In genomic region chr11:73240190-73240781, GRCh38 we compare ENCODE assay signal across 13 cellular contexts. TPM values are rescaled to one million over a fixed set of nuclear protein-coding genes. Genes with fewer than 3 reads are reported as not detected.
DNase-seq lines count a peak whose midpoint lies in the region; ATAC-seq and TF ChIP-seq lines count a peak whose summit lies in the region.
"Had no signal": no experiment of that assay in that cellular context is flagged by ENCODE, and none has a peak within 500 bp of the region (broad histone marks: within the 10 kb centered on the region; RNA-seq: fewer than 3 reads in every experiment).

No MANE protein-coding gene starts in this region.

- CTCF ChIA-PET in activated CD4-positive, alpha-beta T cell treated with anti-CD3 and anti-CD28 coated beads for 36 hours (lab: Charles Lee), result interaction anchor here (0.9 to 2.0 kb wide), 5 partner anchors 12 to 515 kb away, joined by 3 to 6 read pairs (median 5); no protein-coding TSS in a partner anchor

- H3K36me3 Mint-ChIP-seq in activated CD4-positive, alpha-beta T cell treated with anti-CD3 and anti-CD28 coated beads for 36 hours (ENCODE audit: low read depth), result no peaks in the 10 kb centered on the region
- H3K36me3 Mint-ChIP-seq in mesothelial cell of epicardium, result no peaks in the 10 kb centered on the region
- H3K36me3 Mint-ChIP-seq: naive B cell had no signal

- no peak overlapping the region for H3K27ac Mint-ChIP-seq in activated CD4-positive, alpha-beta T cell treated with anti-CD3 and anti-CD28 coated beads for 36 hours
- no peak overlapping the region for H3K27ac Mint-ChIP-seq in mesothelial cell of epicardium
- H3K27ac Mint-ChIP-seq: activated CD4-positive, alpha-beta T cell treated with anti-CD3 and anti-CD28 coated beads, Interleukin-2, amount 10 ng/mL, durations not matched to agents 24 days and 14 days had no signal

- H3K27ac ChIP-seq in heart left ventricle, result peak overlapping the region; percentile 59 to 86 (median 76)
- H3K27ac ChIP-seq: dorsolateral prefrontal cortex had no signal

- ATAC-seq in heart left ventricle (peak; percentile 75 to 87 (median 83)), HG02852 (IDR thresholded peaks at IDR 0.05; ENCODE audit: unreplicated experiment) (no peak)
- ATAC-seq in activated CD4-positive, alpha-beta T cell treated with anti-CD3 and anti-CD28 coated beads for 36 hours, result no peak

- H3K27me3 ChIP-seq in heart left ventricle, result no peaks in the 10 kb centered on the region
- H3K27me3 ChIP-seq: dorsolateral prefrontal cortex had no signal

- H3K4me1 ChIP-seq in heart left ventricle, result peaks cover 12 to 82% (median 59%) of the 10 kb centered on the region in 12 donors

- peak; percentile 53 for DNase-seq in ELR (ENCODE audit: low read depth)
- DNase-seq in amniotic epithelial cell (ENCODE audit: low read depth), result peak; percentile 49
- peak; percentile 85 to 97 (median 89) for DNase-seq in heart left ventricle
- DNase-seq in posterior vena cava (ENCODE audit: low spot score), result peak; percentile 89
- no peak for DNase-seq in activated CD4-positive, alpha-beta T cell treated with anti-CD3 and anti-CD28 coated beads for 36 hours
- no peak for DNase-seq in NCI-H524 treated with DMSO at 0.1 percent for 48 hours (lab: John Stamatoyannopoulos, UW)
- no peak for DNase-seq in mesothelial cell of epicardium (ENCODE audit: low spot score in 2 of 2, unreplicated experiment in 2 of 2)
- DNase-seq: activated CD4-positive, alpha-beta T cell treated with anti-CD3 and anti-CD28 coated beads, Interleukin-2, amount 10 ng/mL, durations not matched to agents 24 days and 14 days; activated naive CD4-positive, alpha-beta T cell treated with anti-CD3 and anti-CD28 coated beads, Interleukin-2, amount 50 U/mL, for 16 hours; naive B cell; NCI-H510A treated with DMSO at 0.1 percent for 48 hours had no signal

- no peaks in the 10 kb centered on the region for H3K9me3 Mint-ChIP-seq in activated CD4-positive, alpha-beta T cell treated with anti-CD3 and anti-CD28 coated beads for 36 hours (ENCODE audit: low read depth)
- no peaks in the 10 kb centered on the region for H3K9me3 Mint-ChIP-seq in mesothelial cell of epicardium
- H3K9me3 Mint-ChIP-seq: activated CD4-positive, alpha-beta T cell treated with anti-CD3 and anti-CD28 coated beads, Interleukin-2, amount 10 ng/mL, durations not matched to agents 24 days and 14 days; naive B cell had no signal

- no peak overlapping the region for H3K4me3 ChIP-seq in heart left ventricle
- H3K4me3 ChIP-seq: dorsolateral prefrontal cortex had no signal

- no peak overlapping the region for H3K4me3 Mint-ChIP-seq in activated CD4-positive, alpha-beta T cell treated with anti-CD3 and anti-CD28 coated beads for 36 hours
- H3K4me3 Mint-ChIP-seq in mesothelial cell of epicardium, result no peak overlapping the region
- H3K4me3 Mint-ChIP-seq: activated CD4-positive, alpha-beta T cell treated with anti-CD3 and anti-CD28 coated beads, Interleukin-2, amount 10 ng/mL, durations not matched to agents 24 days and 14 days; naive B cell had no signal

- H3K4me1 Mint-ChIP-seq in activated CD4-positive, alpha-beta T cell treated with anti-CD3 and anti-CD28 coated beads for 36 hours, result peaks cover 2% of the 10 kb centered on the region
- H3K4me1 Mint-ChIP-seq in mesothelial cell of epicardium, result peaks cover 7% of the 10 kb centered on the region
- H3K4me1 Mint-ChIP-seq: activated CD4-positive, alpha-beta T cell treated with anti-CD3 and anti-CD28 coated beads, Interleukin-2, amount 10 ng/mL, durations not matched to agents 24 days and 14 days had no signal

- 6 to 16% (median 12%) methylated on average over 3 to 4 of the region's 4 CpGs for WGBS in heart left ventricle, 4 donors

- no peaks in the 10 kb centered on the region for H3K36me3 ChIP-seq in heart left ventricle

- TF ChIP-seq CTCF in heart left ventricle (IDR thresholded peaks at IDR 0.05) (no peak), mesothelial cell of epicardium (IDR thresholded peaks at IDR 0.05; ENCODE audit: unreplicated experiment) (no peak)

- TF ChIP-seq POLR2A in heart left ventricle (IDR thresholded peaks at IDR 0.05), result no peak

- no peaks in the 10 kb centered on the region for H3K27me3 Mint-ChIP-seq in activated CD4-positive, alpha-beta T cell treated with anti-CD3 and anti-CD28 coated beads for 36 hours
- no peaks in the 10 kb centered on the region for H3K27me3 Mint-ChIP-seq in mesothelial cell of epicardium (ENCODE audit: low read depth)

- no peaks in the 10 kb centered on the region for H3K9me3 ChIP-seq in heart left ventricle

- POLR2A ChIA-PET in activated CD4-positive, alpha-beta T cell treated with anti-CD3 and anti-CD28 coated beads for 36 hours (lab: Charles Lee), result no interaction called here

- intact Hi-C loops in heart left ventricle (cut with DNase I) (loop anchor here (2.0 to 10.0 kb wide), 12 partner anchors 21 to 518 kb away; partner anchors contain the start of genes FCHSD2 (in 1 of the 10) and P2RY2 (in 1 of the 10)), posterior vena cava (cut with DNase I) (loop anchor here in 1 of 2 donors (5.0 to 10.0 kb wide), 3 partner anchors 47 to 415 kb away; no protein-coding TSS in a partner anchor)
- intact Hi-C loops in activated CD4-positive, alpha-beta T cell treated with anti-CD3 and anti-CD28 coated beads for 36 hours (cut with DNase I, micrococcal nuclease), result loop anchor here in 1 of 2 experiments (10.0 kb wide), 1 partner anchor 515 kb away; no protein-coding TSS in a partner anchor

RNA-seq across cellular contexts. Expression of gene P2RY2, which starts 22.2 kb away (rescaled TPM):
- total RNA-seq in heart left ventricle (10 to 100 TPM; 10.2 to 28.3 (median 14.7) TPM), posterior vena cava (1 to 10 TPM in 1 of 2 donors, under 1 TPM in 1; 0.74 to 3.1 TPM), mesothelial cell of epicardium (4.0 to 4.5 TPM (median 4.5 TPM) in 3 replicates)
- 10 to 100 TPM in 1 of 2 donors, 1 to 10 TPM in 1; 8.5 to 20.0 TPM for polyA plus RNA-seq in heart left ventricle
- total RNA-seq in activated CD4-positive, alpha-beta T cell treated with anti-CD3 and anti-CD28 coated beads for 36 hours, result not detected
- total RNA-seq: activated CD4-positive, alpha-beta T cell treated with anti-CD3 and anti-CD28 coated beads, Interleukin-2, amount 10 ng/mL, durations not matched to agents 24 days and 14 days had no signal

RNA-seq across cellular contexts. Expression of gene P2RY6, which starts 31.9 kb away (rescaled TPM):
- total RNA-seq in heart left ventricle, result 10 to 100 TPM in 1 of 9 donors, 1 to 10 TPM in 7, under 1 TPM in 1; 0.56 to 17.7 (median 2.0) TPM
- 1 to 10 TPM; 1.2 to 2.3 TPM for polyA plus RNA-seq in heart left ventricle
- 1 to 10 TPM; 2.5 to 4.9 TPM for total RNA-seq in posterior vena cava
- not detected for total RNA-seq in activated CD4-positive, alpha-beta T cell treated with anti-CD3 and anti-CD28 coated beads for 36 hours
- 0.36 to 0.51 TPM (median 0.45 TPM) in 3 replicates for total RNA-seq in mesothelial cell of epicardium
- total RNA-seq: activated CD4-positive, alpha-beta T cell treated with anti-CD3 and anti-CD28 coated beads, Interleukin-2, amount 10 ng/mL, durations not matched to agents 24 days and 14 days had no signal

Comparison
In these comparisons a context has a peak if more than half of its experiments do, and no peak if none do; other contexts are left out.
1. DNase-seq: peak in ELR (single experiment), amniotic epithelial cell (single experiment), heart left ventricle (5 of 5) and posterior vena cava (single experiment); none in activated CD4-positive, alpha-beta T cell treated with anti-CD3 and anti-CD28 coated beads for 36 hours (single experiment), NCI-H524 treated with DMSO at 0.1 percent for 48 hours (single experiment) and mesothelial cell of epicardium (0 of 2).
2. ATAC-seq: peak in heart left ventricle (4 of 4); none in activated CD4-positive, alpha-beta T cell treated with anti-CD3 and anti-CD28 coated beads for 36 hours (single experiment) and HG02852 (single experiment).